ENCODE assay signal across 8 cellular contexts in the genomic region with DNA sequence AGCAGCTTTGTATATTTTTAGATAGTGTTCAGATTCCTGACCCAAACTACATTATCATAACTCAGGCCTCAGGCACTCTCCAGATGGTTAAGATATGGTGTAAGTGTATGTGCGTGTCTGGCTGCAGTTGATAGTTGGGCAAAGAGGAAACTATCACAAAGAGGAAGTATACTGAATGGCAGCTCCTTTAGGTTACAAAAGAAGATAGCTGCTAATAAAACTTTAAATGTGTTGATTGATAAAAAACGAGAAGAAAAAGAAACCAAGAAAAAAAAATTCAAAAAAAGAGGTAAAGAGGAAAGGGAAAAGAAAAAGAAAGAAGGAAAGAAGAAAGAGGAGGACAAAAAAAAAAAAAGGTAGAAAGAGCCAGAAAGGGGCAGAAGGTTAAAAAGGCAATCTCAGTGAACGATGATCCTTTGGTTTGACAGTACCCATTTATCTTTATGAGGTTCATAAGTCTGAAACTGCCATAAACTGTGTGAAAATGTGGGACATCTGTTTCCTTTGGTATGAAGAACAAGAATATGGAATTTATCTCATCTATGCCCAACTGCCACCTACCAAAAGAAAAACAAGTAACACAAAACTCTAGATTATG. TPM values are rescaled to one million over a fixed set of nuclear protein-coding genes. Genes with fewer than 3 reads are reported as not detected.
DNase-seq lines count a peak whose midpoint lies in the region; ATAC-seq and TF ChIP-seq lines count a peak whose summit lies in the region.

No MANE protein-coding gene starts in this region.

- H3K4me3 ChIP-seq in SK-N-SH (ENCODE audit: low read depth in 2 of 2, low read length in 1 of 2) (no peak overlapping the region), PC-3 (ENCODE audit: low read length) (no peak overlapping the region), uterus (no peak overlapping the region)

- peak; percentile 94 for ATAC-seq in GM18511 (IDR thresholded peaks at IDR 0.05; ENCODE audit: unreplicated experiment)
- peak; percentile 82 for ATAC-seq in HG02938 (IDR thresholded peaks at IDR 0.05; ENCODE audit: unreplicated experiment)
- no peak for ATAC-seq in PC-3

- no peaks in the 10 kb centered on the region for H3K9me2 ChIP-seq in SK-N-SH
- H3K9me2 ChIP-seq in PC-3 (replicated peaks; ENCODE audit: low read length), result no peaks in the 10 kb centered on the region

- H3K9me3 ChIP-seq in SK-N-SH (no peaks in the 10 kb centered on the region), PC-3 (ENCODE audit: low read length) (no peaks in the 10 kb centered on the region), uterus (no peaks in the 10 kb centered on the region)

- DNase-seq in SK-N-SH, result peak; percentile 63
- DNase-seq in lung microvascular endothelial cell (ENCODE audit: low read depth in 2 of 2), result peak; percentile 68 to 88
- no peak for DNase-seq in activated effector memory CD4-positive, alpha-beta T cell treated with anti-CD3 and anti-CD28 coated beads, Interleukin-2, amount 50 U/mL, for 16 hours
- DNase-seq in PC-3, result no peak
- no peak for DNase-seq in NCI-H2107 treated with DMSO at 0.1 percent for 48 hours (lab: John Stamatoyannopoulos, UW; ENCODE audit: unreplicated experiment)
- DNase-seq in uterus, result no peak

- H3K36me3 ChIP-seq in SK-N-SH (replicated peaks in 1 of 2; ENCODE audit: control insufficient read depth in 1 of 2, insufficient read depth in 2 of 2, low read length in 1 of 2), result peaks cover 0 to 9% of the 10 kb centered on the region in 2 experiments
- H3K36me3 ChIP-seq in PC-3 (ENCODE audit: low read depth, low read length), result no peaks in the 10 kb centered on the region
- no peaks in the 10 kb centered on the region for H3K36me3 ChIP-seq in uterus

- no peaks in the 10 kb centered on the region for H4K20me1 ChIP-seq in SK-N-SH (ENCODE audit: insufficient read depth)
- no peaks in the 10 kb centered on the region for H4K20me1 ChIP-seq in PC-3 (ENCODE audit: low read length)

- WGBS in SK-N-SH (ENCODE audit: low lambda C conversion rate), result 11% methylated on average over 3 of the region's 3 CpGs

- H3K4me1 ChIP-seq in SK-N-SH (ENCODE audit: control insufficient read depth in 1 of 2, insufficient read depth in 2 of 2, low read depth in 1 of 2, low read length in 1 of 2) (peaks cover 37 to 59% of the 10 kb centered on the region in 2 experiments), PC-3 (ENCODE audit: insufficient read depth, low read length) (peaks cover 12% of the 10 kb centered on the region), uterus (peaks cover 0 to 4% of the 10 kb centered on the region in 2 donors)

- peak; percentile 34 for TF ChIP-seq RAD21 in SK-N-SH (IDR thresholded peaks at IDR 0.05; ENCODE audit: low read length)

- H3K4me2 ChIP-seq in SK-N-SH, result peak overlapping the region; percentile 13
- no peak overlapping the region for H3K4me2 ChIP-seq in PC-3 (ENCODE audit: low read length)

- H2AFZ ChIP-seq in SK-N-SH (ENCODE audit: low read depth) (peak overlapping the region; percentile 18; the same call in 1 of the 2 replicates), PC-3 (ENCODE audit: low read length) (no peak overlapping the region)

- H3F3A ChIP-seq in SK-N-SH (replicated peaks; ENCODE audit: insufficient read depth), result peaks cover 34% of the 10 kb centered on the region
- H3F3A ChIP-seq in PC-3 (ENCODE audit: low read length, unreplicated experiment), result no peaks in the 10 kb centered on the region

- no peaks in the 10 kb centered on the region for H3K27me3 ChIP-seq in SK-N-SH (ENCODE audit: insufficient read depth)
- no peaks in the 10 kb centered on the region for H3K27me3 ChIP-seq in PC-3 (ENCODE audit: low read length)
- H3K27me3 ChIP-seq in uterus, result no peaks in the 10 kb centered on the region

- POLR2A ChIA-PET in SK-N-SH (lab: Yijun Ruan, JAX), result interaction anchor here (0.6 kb wide), 1 partner anchor 9 kb away, joined by 6 read pairs; no protein-coding TSS in a partner anchor
- POLR2A ChIA-PET in PC-3 (lab: Charles Lee; ENCODE audit: unreplicated experiment), result no interaction called here

- intact Hi-C loops in PC-3 (cut with micrococcal nuclease), result no loop called here
- intact Hi-C loops in uterus (cut with DNase I; ENCODE audit: low total_unique reads), result no loop called here

- H3K27ac ChIP-seq in SK-N-SH (ENCODE audit: low read depth in 2 of 2, low read length in 1 of 2), result peak overlapping the region; percentile 77 to 86
- no peak overlapping the region for H3K27ac ChIP-seq in PC-3 (ENCODE audit: low read length)
- no peak overlapping the region for H3K27ac ChIP-seq in uterus

- TF ChIP-seq CTCF in SK-N-SH (IDR thresholded peaks at IDR 0.05) (no peak), PC-3 (conservative IDR thresholded peaks at IDR 0.05; ENCODE audit: low read depth, low read length) (no peak), uterus (IDR thresholded peaks at IDR 0.05) (no peak)

- CTCF ChIA-PET in SK-N-SH (lab: Yijun Ruan, JAX) (interaction anchor here (0.6 to 1.6 kb wide), 2 partner anchors 46 to 58 kb away, joined by 4 to 11 read pairs; partner anchors contain the start of gene SUDS3), PC-3 (lab: Charles Lee) (no interaction called here)

- H3K9ac ChIP-seq in SK-N-SH (peak overlapping the region; percentile 15; the same call in 1 of the 2 replicates), PC-3 (ENCODE audit: low read length) (no peak overlapping the region)

- H3K79me2 ChIP-seq in SK-N-SH (ENCODE audit: insufficient read depth) (peaks cover 37% of the 10 kb centered on the region), PC-3 (ENCODE audit: low read length) (peaks cover 5% of the 10 kb centered on the region; the same call in 1 of the 2 replicates)

- no peak for TF ChIP-seq POLR2A in uterus (IDR thresholded peaks at IDR 0.05)

- no TSS peak for BruUV-seq in PC-3 (replicated peaks; lab: Mats Ljungman, UMichigan)

- peak; percentile 44 to 88; a peak in 3 of 4 replicates for TF ChIP-seq EP300 in SK-N-SH (IDR thresholded peaks at IDR 0.05; ENCODE audit: borderline replicate concordance in 1 of 2, low read depth in 1 of 2, low read length in 1 of 2)

TF ChIP-seq in SK-N-SH, 30 proteins besides CTCF, POLR2A, EP300 and RAD21 (continues in another document):
- TF ChIP-seq TEAD4 (IDR thresholded peaks at IDR 0.05; ENCODE audit: borderline replicate concordance, insufficient read depth), result 0 out of 2 replicates have a peak, but pooled peaks have one; percentile 39
- TF ChIP-seq FOSL2 (IDR thresholded peaks at IDR 0.05; ENCODE audit: borderline replicate concordance, low read depth), result 0 out of 2 replicates have a peak, but pooled peaks have one; percentile 2
- TF ChIP-seq, protein P1, sequence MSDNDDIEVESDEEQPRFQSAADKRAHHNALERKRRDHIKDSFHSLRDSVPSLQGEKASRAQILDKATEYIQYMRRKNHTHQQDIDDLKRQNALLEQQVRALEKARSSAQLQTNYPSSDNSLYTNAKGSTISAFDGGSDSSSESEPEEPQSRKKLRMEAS (IDR thresholded peaks at IDR 0.05; ENCODE audit: low read depth), result no peak
- peak; percentile 85 for TF ChIP-seq TCF12 (IDR thresholded peaks at IDR 0.05)
- TF ChIP-seq, protein P2, sequence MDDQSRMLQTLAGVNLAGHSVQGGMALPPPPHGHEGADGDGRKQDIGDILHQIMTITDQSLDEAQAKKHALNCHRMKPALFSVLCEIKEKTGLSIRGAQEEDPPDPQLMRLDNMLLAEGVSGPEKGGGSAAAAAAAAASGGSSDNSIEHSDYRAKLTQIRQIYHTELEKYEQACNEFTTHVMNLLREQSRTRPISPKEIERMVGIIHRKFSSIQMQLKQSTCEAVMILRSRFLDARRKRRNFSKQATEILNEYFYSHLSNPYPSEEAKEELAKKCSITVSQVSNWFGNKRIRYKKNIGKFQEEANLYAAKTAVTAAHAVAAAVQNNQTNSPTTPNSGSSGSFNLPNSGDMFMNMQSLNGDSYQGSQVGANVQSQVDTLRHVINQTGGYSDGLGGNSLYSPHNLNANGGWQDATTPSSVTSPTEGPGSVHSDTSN (IDR thresholded peaks at IDR 0.05), result peak; percentile 45
- TF ChIP-seq, protein P3, sequence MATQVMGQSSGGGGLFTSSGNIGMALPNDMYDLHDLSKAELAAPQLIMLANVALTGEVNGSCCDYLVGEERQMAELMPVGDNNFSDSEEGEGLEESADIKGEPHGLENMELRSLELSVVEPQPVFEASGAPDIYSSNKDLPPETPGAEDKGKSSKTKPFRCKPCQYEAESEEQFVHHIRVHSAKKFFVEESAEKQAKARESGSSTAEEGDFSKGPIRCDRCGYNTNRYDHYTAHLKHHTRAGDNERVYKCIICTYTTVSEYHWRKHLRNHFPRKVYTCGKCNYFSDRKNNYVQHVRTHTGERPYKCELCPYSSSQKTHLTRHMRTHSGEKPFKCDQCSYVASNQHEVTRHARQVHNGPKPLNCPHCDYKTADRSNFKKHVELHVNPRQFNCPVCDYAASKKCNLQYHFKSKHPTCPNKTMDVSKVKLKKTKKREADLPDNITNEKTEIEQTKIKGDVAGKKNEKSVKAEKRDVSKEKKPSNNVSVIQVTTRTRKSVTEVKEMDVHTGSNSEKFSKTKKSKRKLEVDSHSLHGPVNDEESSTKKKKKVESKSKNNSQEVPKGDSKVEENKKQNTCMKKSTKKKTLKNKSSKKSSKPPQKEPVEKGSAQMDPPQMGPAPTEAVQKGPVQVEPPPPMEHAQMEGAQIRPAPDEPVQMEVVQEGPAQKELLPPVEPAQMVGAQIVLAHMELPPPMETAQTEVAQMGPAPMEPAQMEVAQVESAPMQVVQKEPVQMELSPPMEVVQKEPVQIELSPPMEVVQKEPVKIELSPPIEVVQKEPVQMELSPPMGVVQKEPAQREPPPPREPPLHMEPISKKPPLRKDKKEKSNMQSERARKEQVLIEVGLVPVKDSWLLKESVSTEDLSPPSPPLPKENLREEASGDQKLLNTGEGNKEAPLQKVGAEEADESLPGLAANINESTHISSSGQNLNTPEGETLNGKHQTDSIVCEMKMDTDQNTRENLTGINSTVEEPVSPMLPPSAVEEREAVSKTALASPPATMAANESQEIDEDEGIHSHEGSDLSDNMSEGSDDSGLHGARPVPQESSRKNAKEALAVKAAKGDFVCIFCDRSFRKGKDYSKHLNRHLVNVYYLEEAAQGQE (IDR thresholded peaks at IDR 0.05; ENCODE audit: low read depth, low read length), result no peak
- no peak for TF ChIP-seq YY1 (IDR thresholded peaks at IDR 0.05; ENCODE audit: low read depth)
- TF ChIP-seq NFIC (IDR thresholded peaks at IDR 0.05; ENCODE audit: borderline replicate concordance), result no peak
- no peak for TF ChIP-seq SIN3A (IDR thresholded peaks at IDR 0.05; ENCODE audit: borderline replicate concordance, low read depth, low read length)

RNA-seq across cellular contexts. Expression of gene TAOK3, which starts 42.2 kb away (rescaled TPM):
- polyA plus RNA-seq in SK-N-SH (2012; rRNA removed), result 18.1 and 20.6 TPM in 2 replicates
- 23.6 and 26.1 TPM in 2 replicates for polyA plus RNA-seq in SK-N-SH (2012; cell fraction: cytosol; rRNA removed)
- polyA plus RNA-seq in SK-N-SH (2012; cell fraction: nucleus; rRNA removed), result 24.4 and 31.0 TPM in 2 replicates
- 13.5 and 13.7 TPM in 2 replicates for total RNA-seq in lung microvascular endothelial cell
- total RNA-seq in PC-3 (2014; rRNA removed), result 15.9 and 27.9 TPM in 2 replicates
- total RNA-seq in uterus, result 10 to 100 TPM; 14.9 to 35.1 (median 24.8) TPM

RNA-seq across cellular contexts. Expression of gene SUDS3, which starts 45.8 kb away (rescaled TPM):
- 15.0 and 21.8 TPM in 2 replicates for polyA plus RNA-seq in SK-N-SH (2012; rRNA removed)
- 17.4 and 17.5 TPM in 2 replicates for polyA plus RNA-seq in SK-N-SH (2012; cell fraction: cytosol; rRNA removed)
- 46.3 and 50.3 TPM in 2 replicates for polyA plus RNA-seq in SK-N-SH (2012; cell fraction: nucleus; rRNA removed)
- total RNA-seq in lung microvascular endothelial cell (18.3 and 26.2 TPM in 2 replicates), PC-3 (2014; rRNA removed) (57.4 and 62.8 TPM in 2 replicates), uterus (10 to 100 TPM; 22.4 to 74.3 (median 30.7) TPM)

Comparison
In these comparisons a context has a peak if more than half of its experiments do, and no peak if none do; other contexts are left out.
1. DNase-seq: peak in SK-N-SH (single experiment) and lung microvascular endothelial cell (2 of 2); none in activated effector memory CD4-positive, alpha-beta T cell treated with anti-CD3 and anti-CD28 coated beads, Interleukin-2, amount 50 U/mL, for 16 hours (single experiment), PC-3 (single experiment), NCI-H2107 treated with DMSO at 0.1 percent for 48 hours (single experiment) and uterus (0 of 2).
2. H3K27ac ChIP-seq: peak in SK-N-SH (2 of 2); none in PC-3 (single experiment) and uterus (0 of 2).